In the genomic region with DNA sequence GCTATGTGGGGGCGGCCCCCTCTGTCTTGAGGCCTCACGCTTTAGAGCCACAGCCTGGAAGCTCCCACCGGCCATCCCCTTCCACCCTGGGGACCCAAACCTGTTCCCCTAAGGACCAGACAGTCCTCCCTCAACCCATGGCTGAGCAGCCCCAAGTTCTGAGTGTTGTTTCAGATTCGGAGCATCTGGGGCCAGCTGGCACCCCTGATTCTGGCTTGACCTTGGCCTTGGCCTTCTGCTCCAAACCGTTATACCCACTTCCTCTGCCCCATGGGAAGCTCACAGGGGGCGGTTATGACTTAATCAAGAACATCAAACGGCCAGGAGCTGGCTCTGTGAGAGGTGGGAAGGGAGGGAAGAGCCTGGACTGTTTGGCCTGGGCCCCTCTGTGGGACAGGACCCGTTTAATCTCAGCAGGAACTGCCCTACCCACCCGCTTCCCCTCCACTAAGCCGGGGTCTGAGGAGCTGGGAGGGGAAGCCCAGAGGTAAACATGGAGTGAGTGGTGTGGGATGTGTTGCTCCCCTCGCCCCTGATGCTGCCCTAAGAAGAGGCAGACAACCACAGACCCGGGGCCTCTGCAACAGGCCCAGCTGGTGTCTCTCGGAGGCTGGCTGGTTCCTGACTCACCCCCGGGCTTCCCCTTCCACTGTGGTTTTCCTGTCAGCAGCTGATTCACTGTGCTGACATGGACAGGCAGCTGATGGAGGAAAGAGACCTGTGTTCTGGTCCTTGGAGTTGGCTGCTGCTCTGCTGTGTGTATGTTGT, we compare ENCODE assay signal across 8 cellular contexts. TPM values are rescaled to one million over a fixed set of nuclear protein-coding genes. Genes with fewer than 3 reads are reported as not detected.
DNase-seq lines count a peak whose midpoint lies in the region; TF ChIP-seq lines count a peak whose summit lies in the region.

No MANE protein-coding gene starts in this region.

- no peaks in the 10 kb centered on the region for H3K9me2 ChIP-seq in MM.1S (replicated peaks; ENCODE audit: insufficient read depth, low read length)

- H3K27me3 ChIP-seq in MM.1S (replicated peaks; ENCODE audit: insufficient read depth, low read length), result no peaks in the 10 kb centered on the region
- peaks cover 0 to 40% (median 3%) of the 10 kb centered on the region in 3 experiments for H3K27me3 ChIP-seq in neuronal stem cell (ENCODE audit: control insufficient read depth in 3 of 3, insufficient read depth in 3 of 3, low read depth in 1 of 3, low read length in 3 of 3)
- H3K27me3 ChIP-seq in subcutaneous abdominal adipose tissue (ENCODE audit: control insufficient read depth in 5 of 5, insufficient read depth in 4 of 5, low read length in 5 of 5), result no peaks in the 10 kb centered on the region

- WGBS in neuronal stem cell (ENCODE audit: extremely low coverage in 2 of 2, insufficient read length in 2 of 2, insufficient replicate concordance in 1 of 2), 2 donors, result no CpG with 5 or more reads among the region's 14 CpGs

- H3K36me3 Mint-ChIP-seq in endothelial cell (ENCODE audit: low read depth, unreplicated experiment), result peaks cover 8% of the 10 kb centered on the region

- H2BK12ac ChIP-seq in neuronal stem cell (ENCODE audit: low read length), result no peak overlapping the region

- peaks cover 18% of the 10 kb centered on the region for H3K79me1 ChIP-seq in neuronal stem cell (ENCODE audit: low read depth, low read length)

- peaks cover 68% of the 10 kb centered on the region for H3K4me1 ChIP-seq in MM.1S (ENCODE audit: low read length)
- peaks cover 3 to 53% of the 10 kb centered on the region in 2 donors for H3K4me1 ChIP-seq in neuronal stem cell (ENCODE audit: control insufficient read depth in 2 of 2, insufficient read depth in 1 of 2, low read depth in 1 of 2, low read length in 2 of 2)
- peaks cover 20 to 90% (median 57%) of the 10 kb centered on the region in 5 donors for H3K4me1 ChIP-seq in subcutaneous abdominal adipose tissue (ENCODE audit: control insufficient read depth in 5 of 5, insufficient read depth in 5 of 5, low read length in 5 of 5)

- H3K4ac ChIP-seq in neuronal stem cell (ENCODE audit: low read length), result no peak overlapping the region

- no peak overlapping the region for H4K91ac ChIP-seq in neuronal stem cell (ENCODE audit: low read depth, low read length, poor library complexity)

- peak overlapping the region; percentile 11 for H3K14ac ChIP-seq in neuronal stem cell (ENCODE audit: low read length)

- H3K9me3 ChIP-seq in MM.1S (replicated peaks; ENCODE audit: insufficient read depth, low read length), result no peaks in the 10 kb centered on the region
- no peaks in the 10 kb centered on the region for H3K9me3 ChIP-seq in neuronal stem cell (replicated peaks in 1 of 2; ENCODE audit: control insufficient read depth in 2 of 2, insufficient read depth in 1 of 2, low read depth in 1 of 2, low read length in 2 of 2)
- H3K9me3 ChIP-seq in subcutaneous abdominal adipose tissue (ENCODE audit: control insufficient read depth in 5 of 5, low read length in 5 of 5), result no peaks in the 10 kb centered on the region

- peak overlapping the region; percentile 86 for H3K27ac Mint-ChIP-seq in endothelial cell (ENCODE audit: unreplicated experiment)

- H3K36me3 ChIP-seq in MM.1S (replicated peaks; ENCODE audit: insufficient read depth, low read length) (no peaks in the 10 kb centered on the region), neuronal stem cell (replicated peaks in 1 of 2; ENCODE audit: control insufficient read depth in 2 of 2, insufficient read depth in 2 of 2, low read length in 2 of 2) (no peaks in the 10 kb centered on the region), subcutaneous abdominal adipose tissue (ENCODE audit: control insufficient read depth in 5 of 5, insufficient read depth in 5 of 5, low read length in 5 of 5) (no peaks in the 10 kb centered on the region)

- peaks cover 19% of the 10 kb centered on the region for H3F3A ChIP-seq in MM.1S (ENCODE audit: insufficient read depth, low read length)

- no peak overlapping the region for H2BK15ac ChIP-seq in neuronal stem cell (ENCODE audit: low read length)

- TF ChIP-seq CTCF in MM.1S (IDR thresholded peaks at IDR 0.05; ENCODE audit: low read length), result no peak
- TF ChIP-seq CTCF in endothelial cell (IDR thresholded peaks at IDR 0.05; ENCODE audit: unreplicated experiment), result no peak

- H3K4me2 ChIP-seq in MM.1S (ENCODE audit: low read depth, low read length) (peak overlapping the region; percentile 97), neuronal stem cell (ENCODE audit: insufficient read depth, low read length, poor library complexity, severe bottlenecking) (no peak overlapping the region)

- H2BK120ac ChIP-seq in neuronal stem cell (ENCODE audit: low read depth, low read length), result no peak overlapping the region

- no peak overlapping the region for H3K4me3 Mint-ChIP-seq in endothelial cell (ENCODE audit: unreplicated experiment)

- no peaks in the 10 kb centered on the region for H3K9me3 Mint-ChIP-seq in endothelial cell (ENCODE audit: unreplicated experiment)

- H3K9ac ChIP-seq in MM.1S (ENCODE audit: low read length), result peak overlapping the region; percentile 48
- H3K9ac ChIP-seq in neuronal stem cell (ENCODE audit: low read depth, low read length, poor library complexity), result no peak overlapping the region
- peak overlapping the region; percentile 22 to 64 (median 49) for H3K9ac ChIP-seq in subcutaneous abdominal adipose tissue (ENCODE audit: low read length in 5 of 5)

- peaks cover 39% of the 10 kb centered on the region for H3K4me1 Mint-ChIP-seq in endothelial cell (ENCODE audit: unreplicated experiment)

- H3K4me3 ChIP-seq in MM.1S (ENCODE audit: low read length) (peak overlapping the region; percentile 11; the same call in 1 of the 2 replicates), neuronal stem cell (ENCODE audit: low read length in 2 of 2) (no peak overlapping the region), subcutaneous abdominal adipose tissue (ENCODE audit: low read depth in 1 of 5, low read length in 5 of 5) (peak overlapping the region in 3 of 5 donors; percentile 6 to 37 (median 16))

- H2BK5ac ChIP-seq in neuronal stem cell (ENCODE audit: low read length), result no peak overlapping the region

- H3K79me2 ChIP-seq in MM.1S (ENCODE audit: low read length), result peaks cover 77% of the 10 kb centered on the region

- H2AFZ ChIP-seq in MM.1S (ENCODE audit: low read length) (no peak overlapping the region), neuronal stem cell (ENCODE audit: low read length) (no peak overlapping the region)

- H4K8ac ChIP-seq in neuronal stem cell (ENCODE audit: low read depth, low read length), result no peak overlapping the region

- DNase-seq in GF-D8 (lab: John Stamatoyannopoulos, UW) (peak; percentile 65), H4 (ENCODE audit: low spot score) (peak; percentile 89), MM.1S (peak; percentile 83), endothelial cell (ENCODE audit: low spot score) (peak; percentile 61), neuronal stem cell (ENCODE audit: low spot score) (no peak), NCI-H2081 (lab: John Stamatoyannopoulos, UW) (no peak)
- DNase-seq in activated CD8-positive, alpha-beta memory T cell treated with anti-CD3 and anti-CD28 coated beads for 4 hours (ENCODE audit: low read depth in 2 of 2), result peak; percentile 81 to 90

- no peaks in the 10 kb centered on the region for H4K20me1 ChIP-seq in MM.1S (ENCODE audit: insufficient read depth, low read length)

- peak overlapping the region; percentile 80 for H3K27ac ChIP-seq in MM.1S (ENCODE audit: low read length)
- H3K27ac ChIP-seq in neuronal stem cell (replicated peaks; ENCODE audit: low read length), result no peak overlapping the region
- H3K27ac ChIP-seq in subcutaneous abdominal adipose tissue (ENCODE audit: low read depth, low read length), result peak overlapping the region; percentile 74

- H3K23ac ChIP-seq in neuronal stem cell (ENCODE audit: low read depth, low read length, poor library complexity), result no peak overlapping the region

- peak overlapping the region; percentile 15 for H3K18ac ChIP-seq in neuronal stem cell (ENCODE audit: low read length)

- peaks cover 15% of the 10 kb centered on the region for H3K27me3 Mint-ChIP-seq in endothelial cell (ENCODE audit: unreplicated experiment)

- H2AK5ac ChIP-seq in neuronal stem cell (ENCODE audit: low read depth, low read length), result peak overlapping the region; percentile 72

RNA-seq across cellular contexts. Expression of a gene that starts 3.4 kb away (rescaled TPM):
- 6.7 and 15.7 TPM in 2 replicates for total RNA-seq in H4 (2014; rRNA removed; shearing (Covaris generic))
- total RNA-seq in endothelial cell (ENCODE audit: unreplicated experiment), result 16.1 TPM
- 51.9 TPM for polyA plus RNA-seq in neuronal stem cell (2013, experiment 1 of 2)
- polyA plus RNA-seq in neuronal stem cell (2013, experiment 2 of 2), result 51.1 TPM

Comparison
In these comparisons a context has a peak if more than half of its experiments do, and no peak if none do; other contexts are left out.
1. DNase-seq: peak in GF-D8 (single experiment), H4 (single experiment), MM.1S (single experiment), activated CD8-positive, alpha-beta memory T cell treated with anti-CD3 and anti-CD28 coated beads for 4 hours (2 of 2) and endothelial cell (single experiment); none in neuronal stem cell (single experiment) and NCI-H2081 (0 of 2).
2. H3K4me3 ChIP-seq: peak in MM.1S (single experiment) and subcutaneous abdominal adipose tissue (3 of 5); none in neuronal stem cell (0 of 2).